ENCODE assay signal across 30 cellular contexts in genomic region chr2:239921843-239922242, GRCh38.
"Had no signal": no experiment of that assay in that cellular context is flagged by ENCODE, and none has a peak within 500 bp of the region (broad histone marks: within the 10 kb centered on the region; RNA-seq: fewer than 3 reads in every experiment).

No MANE protein-coding gene starts in this region.

- H3K4me3 ChIP-seq: neural progenitor cell, ovary, psoas muscle, skin epidermis, smooth muscle cell, spleen, suprapubic skin, testis, tibial artery, transverse colon, upper lobe of right lung, uterus had no signal

- H2AFZ ChIP-seq: neural progenitor cell, parathyroid adenoma had no signal

- H3K9me3 Mint-ChIP-seq: natural killer cell; stimulated activated naive CD8-positive, alpha-beta T cell treated with anti-CD3 and anti-CD28 coated beads, Interleukin-15, amount 100 ng/mL, for 72 hours; type B pancreatic cell had no signal

- H3K4me1 Mint-ChIP-seq: nephron; neural progenitor cell; stimulated activated memory B cell treated with anti-CD40 and anti-IgM and Interleukin-4, amounts not matched to agents 10 μg/mL and 1 μg/mL and 100 μg/mL, for 72 hours had no signal

- H3K27ac ChIP-seq: neural progenitor cell, ovary, parathyroid adenoma, psoas muscle, skin epidermis, spleen, suprapubic skin, testis, tibial artery, transverse colon, upper lobe of right lung, uterus had no signal

- DNase-seq: natural killer cell; occipital lobe; ovary; psoas muscle; right cardiac atrium; stimulated activated CD4-positive, alpha-beta T cell treated with anti-CD3 and anti-CD28 coated beads, Interleukin-12 subunit alpha, Interleukin-12 subunit beta, amount 100 ng/mL, for 4 hours; stimulated activated CD4-positive, alpha-beta T cell treated with anti-CD3 and anti-CD28 coated beads, Interleukin-1b, Interleukin-23, amount 100 ng/mL, for 48 hours; stimulated activated CD4-positive, alpha-beta T cell treated with anti-CD3 and anti-CD28 coated beads, Interleukin-4, amount 100 ng/mL, for 1 hour; stimulated activated CD4-positive, alpha-beta T cell treated with anti-CD3 and anti-CD28 coated beads, Interleukin-4, amount 100 ng/mL, for 4 hours; stimulated activated CD8-positive, alpha-beta memory T cell treated with anti-CD3 and anti-CD28 coated beads, Interleukin-4, amount 100 ng/mL, for 48 hours; stimulated activated naive CD4-positive, alpha-beta T cell; stimulated activated naive CD8-positive, alpha-beta T cell treated with anti-CD3 and anti-CD28 coated beads, Interleukin-15, amount 100 ng/mL, for 72 hours; stimulated activated naive CD8-positive, alpha-beta T cell treated with anti-CD3 and anti-CD28 coated beads, Interleukin-15, Interleukin-2, amounts not matched to agents 100 U/mL and 50 U/mL, for 24 hours; substantia nigra; tibial artery; transverse colon; upper lobe of right lung; uterus had no signal

- H3K9me3 ChIP-seq: psoas muscle, testis had no signal

- H3K4me2 ChIP-seq: neural progenitor cell, smooth muscle cell had no signal

- H3K27ac Mint-ChIP-seq: natural killer cell; nephron; neural progenitor cell; progenitor cell of endocrine pancreas; stimulated activated memory B cell treated with anti-CD40 and anti-IgM and Interleukin-4, amounts not matched to agents 10 μg/mL and 1 μg/mL and 100 μg/mL, for 72 hours; stimulated activated naive CD8-positive, alpha-beta T cell treated with anti-CD3 and anti-CD28 coated beads, Interleukin-15, amount 100 ng/mL, for 72 hours; type B pancreatic cell had no signal

- H3K4me1 ChIP-seq: neural progenitor cell, parathyroid adenoma, suprapubic skin, testis, transverse colon, upper lobe of right lung, uterus had no signal

- H3K4me3 Mint-ChIP-seq: natural killer cell; nephron; neural progenitor cell; stimulated activated memory B cell treated with anti-CD40 and anti-IgM and Interleukin-4, amounts not matched to agents 10 μg/mL and 1 μg/mL and 100 μg/mL, for 72 hours; stimulated activated naive CD8-positive, alpha-beta T cell treated with anti-CD3 and anti-CD28 coated beads, Interleukin-15, amount 100 ng/mL, for 72 hours; type B pancreatic cell had no signal

- H3K36me3 ChIP-seq: neural progenitor cell, ovary, spleen, suprapubic skin, transverse colon, upper lobe of right lung, uterus had no signal

- ATAC-seq: natural killer cell; psoas muscle; right cardiac atrium; sciatic nerve; stimulated activated memory B cell treated with anti-CD40 and anti-IgM and Interleukin-4, amounts not matched to agents 10 μg/mL and 1 μg/mL and 100 μg/mL, for 72 hours; stimulated activated naive CD8-positive, alpha-beta T cell treated with anti-CD3 and anti-CD28 coated beads, Interleukin-15, amount 100 ng/mL, for 72 hours; stimulated activated naive CD8-positive, alpha-beta T cell treated with anti-CD3 and anti-CD28 coated beads, Interleukin-15, Interleukin-2, amounts not matched to agents 100 U/mL and 50 U/mL, for 24 hours; upper lobe of right lung had no signal

- H3K79me2 ChIP-seq: parathyroid adenoma had no signal

- H3K27me3 Mint-ChIP-seq: stimulated activated naive CD8-positive, alpha-beta T cell treated with anti-CD3 and anti-CD28 coated beads, Interleukin-15, amount 100 ng/mL, for 72 hours; type B pancreatic cell had no signal

- H3K9ac ChIP-seq: neural progenitor cell, parathyroid adenoma had no signal

- H3K36me3 Mint-ChIP-seq: natural killer cell, neural progenitor cell, type B pancreatic cell had no signal

- H3K27me3 ChIP-seq: neural progenitor cell, ovary, spleen, suprapubic skin, testis, tibial artery, transverse colon, upper lobe of right lung, uterus had no signal
